1 cellular context compared by ENCODE assay signal in genomic region chr1:194870860-194871259, GRCh38.
TF ChIP-seq lines count a peak whose summit lies in the region.

No MANE protein-coding gene starts in this region.

TF ChIP-seq in SK-N-SH, 30 proteins besides CTCF, POLR2A, EP300 and RAD21 (continued from another document):
- TF ChIP-seq IRF3 (IDR thresholded peaks at IDR 0.05; ENCODE audit: low read depth, low read length) (no peak), USF1 (IDR thresholded peaks at IDR 0.05; ENCODE audit: borderline replicate concordance, low read depth) (no peak), PBX3 (IDR thresholded peaks at IDR 0.05) (no peak), ZBTB33 (IDR thresholded peaks at IDR 0.05; ENCODE audit: borderline replicate concordance, low read depth) (no peak), GABPA (IDR thresholded peaks at IDR 0.05; ENCODE audit: low read depth) (no peak), TCF12 (IDR thresholded peaks at IDR 0.05) (no peak), SIN3A (IDR thresholded peaks at IDR 0.05; ENCODE audit: borderline replicate concordance, low read depth, low read length) (no peak)
